Comparison of ENCODE assay signal across 8 cellular contexts in genomic region chr17:18855831-18856624, GRCh38. TPM values are rescaled to one million over a fixed set of nuclear protein-coding genes. Genes with fewer than 3 reads are reported as not detected.
DNase-seq lines count a peak whose midpoint lies in the region; ATAC-seq, FAIRE-seq and TF ChIP-seq lines count a peak whose summit lies in the region.

No MANE protein-coding gene starts in this region.

- peaks cover 42% of the 10 kb centered on the region for H3K4me1 Mint-ChIP-seq in chondrocyte (ENCODE audit: low read depth)

- H3K9ac ChIP-seq in kidney (ENCODE audit: low read length in 2 of 2) = peak overlapping the region; percentile 60 to 63

- peak; percentile 71 for ATAC-seq in HG03432 (IDR thresholded peaks at IDR 0.05; ENCODE audit: unreplicated experiment)

- peak overlapping the region; percentile 96 for H3K27ac Mint-ChIP-seq in chondrocyte (ENCODE audit: unreplicated experiment)

- DNase-seq in Ammon's horn (ENCODE audit: low spot score) = peak; percentile 98
- DNase-seq in NCI-H460 (ENCODE audit: extremely low read depth, low read depth) = peak; percentile 96
- DNase-seq in activated CD4-positive, alpha-beta T cell treated with anti-CD3 and anti-CD28 coated beads for 1 hour = peak; percentile 83
- peak; percentile 95 for DNase-seq in chondrocyte (ENCODE audit: low spot score)
- DNase-seq in kidney = peak; percentile 96
- peak; percentile 66 to 72 for DNase-seq in stimulated activated CD4-positive, alpha-beta T cell treated with anti-CD3 and anti-CD28 coated beads, Interleukin-15, amount 100 ng/mL, for 1 hour (ENCODE audit: low read depth in 1 of 2, low spot score in 1 of 2)

- H3K27ac ChIP-seq in kidney (ENCODE audit: low read depth in 2 of 2, low read length in 2 of 2) = peak overlapping the region; percentile 59 to 79

- no peaks in the 10 kb centered on the region for H3K9me3 Mint-ChIP-seq in chondrocyte (ENCODE audit: low read depth)

- no peaks in the 10 kb centered on the region for H3K27me3 Mint-ChIP-seq in chondrocyte (ENCODE audit: low read depth)

- no peaks in the 10 kb centered on the region for H3K36me3 Mint-ChIP-seq in chondrocyte (ENCODE audit: low read depth)

- no peaks in the 10 kb centered on the region for H3K9me3 ChIP-seq in kidney (ENCODE audit: control insufficient read depth in 1 of 2, low read length in 2 of 2)

- peaks cover 0 to 6% of the 10 kb centered on the region in 2 donors for H3K4me1 ChIP-seq in kidney (ENCODE audit: control insufficient read depth in 1 of 2, insufficient read depth in 1 of 2, low read depth in 1 of 2, low read length in 2 of 2)

- FAIRE-seq in kidney (lab: Jason Lieb, UNC) = peak; percentile 96

- no peaks in the 10 kb centered on the region for H3K36me3 ChIP-seq in kidney (ENCODE audit: control insufficient read depth in 1 of 2, insufficient read depth in 2 of 2, low read length in 2 of 2)

- peak overlapping the region; percentile 75 to 87 for H3K4me3 ChIP-seq in kidney (ENCODE audit: low read length in 2 of 2)

- no peak for TF ChIP-seq CTCF in chondrocyte (IDR thresholded peaks at IDR 0.05)
- TF ChIP-seq CTCF in kidney (IDR thresholded peaks at IDR 0.05; ENCODE audit: borderline replicate concordance, extremely low read depth, insufficient read depth) = no peak

- intact Hi-C loops in kidney (cut with DNase I) = no loop called here

- TF ChIP-seq POLR2A in GM19193 (IDR thresholded peaks at IDR 0.05; ENCODE audit: extremely low read depth, insufficient read depth, insufficient read length) = peak; percentile 74

- peak overlapping the region; percentile 95 for H3K4me3 Mint-ChIP-seq in chondrocyte (ENCODE audit: unreplicated experiment)

RNA-seq across cellular contexts. Expression of gene PRPSAP2, which starts 1.9 kb away (rescaled TPM):
- 76.5 and 78.8 TPM in 2 replicates for total RNA-seq in NCI-H460 (2014; rRNA removed; shearing (Covaris generic))
- 51.3 and 105 TPM in 2 replicates for polyA plus RNA-seq in NCI-H460 (2014; cell fraction: nucleus; rRNA removed)
- total RNA-seq in chondrocyte (25.3 to 28.2 TPM (median 27.2 TPM) in 3 replicates), kidney (30.6 TPM)
- 32.0 TPM for polyA plus RNA-seq in kidney (ENCODE audit: insufficient read depth, low read depth, low replicate concordance)

Comparison
In these comparisons a context has a peak if more than half of its experiments do, and no peak if none do; other contexts are left out.
1. Peak in every context shown above with its lines: DNase-seq, ATAC-seq, H3K4me3 ChIP-seq and H3K27ac ChIP-seq.